10 cellular contexts compared by ENCODE assay signal in the genomic region with DNA sequence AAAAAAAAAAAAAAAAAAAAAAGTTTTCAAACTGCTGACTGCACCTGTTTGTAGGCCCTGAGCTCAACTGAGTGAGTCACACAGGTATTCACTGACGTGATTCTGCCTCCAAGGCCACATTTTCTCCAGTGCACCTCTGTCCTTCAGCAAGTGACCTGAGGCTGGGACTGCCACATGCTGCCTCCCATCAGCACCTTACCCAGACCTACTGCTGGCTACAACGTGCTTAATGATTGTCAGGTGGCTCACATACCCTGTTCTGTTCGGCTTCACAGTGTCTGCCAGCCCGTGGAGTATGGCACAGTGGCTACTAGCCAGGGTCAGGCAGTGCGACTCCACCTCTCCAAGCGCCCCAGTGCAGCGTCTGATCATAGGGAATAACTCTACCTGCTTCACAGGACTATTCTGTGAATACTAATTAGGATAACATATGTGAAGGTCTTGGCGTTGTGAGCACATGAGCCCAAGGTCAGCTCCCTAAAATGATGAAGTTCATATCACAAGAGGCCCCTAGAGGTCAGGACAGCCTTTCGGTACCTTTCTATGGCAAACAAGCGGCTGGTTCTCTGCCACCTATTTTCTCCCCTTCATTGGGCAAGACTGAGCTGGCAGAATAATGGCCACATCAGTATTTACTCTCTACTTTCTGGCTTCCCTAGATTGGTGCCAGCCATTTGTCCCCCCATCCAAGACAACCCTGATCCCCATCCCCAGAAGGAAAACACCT. TPM values are rescaled to one million over a fixed set of nuclear protein-coding genes. Genes with fewer than 3 reads are reported as not detected.
DNase-seq lines count a peak whose midpoint lies in the region; ATAC-seq and TF ChIP-seq lines count a peak whose summit lies in the region.
"Had no signal": no experiment of that assay in that cellular context is flagged by ENCODE, and none has a peak within 500 bp of the region (broad histone marks: within the 10 kb centered on the region; RNA-seq: fewer than 3 reads in every experiment).

No MANE protein-coding gene starts in this region.

- H3K9me3 ChIP-seq in mucosa of stomach (ENCODE audit: control insufficient read depth, low read length), result no peaks in the 10 kb centered on the region
- H3K9me3 ChIP-seq: neutrophil, SJSA1 had no signal

- DNase-seq in Daoy (ENCODE audit: low read depth) (peak; percentile 35), NCI-H1092 (lab: John Stamatoyannopoulos, UW) (peak; percentile 29), astrocyte of the cerebellum (ENCODE audit: low read depth) (no peak), posterior vena cava (ENCODE audit: low spot score) (no peak), GOT3 (lab: John Stamatoyannopoulos, UW) (no peak)

- peak; percentile 5 for TF ChIP-seq CTCF in astrocyte of the cerebellum (IDR thresholded peaks at IDR 0.05; ENCODE audit: low read depth, low read length, missing control alignments)

- H3K4me3 ChIP-seq in astrocyte of the cerebellum (ENCODE audit: low read depth, low read length) (no peak overlapping the region), mucosa of stomach (ENCODE audit: low read length) (no peak overlapping the region)
- H3K4me3 ChIP-seq: SJSA1 had no signal

- peaks cover 50% of the 10 kb centered on the region for H3K4me1 ChIP-seq in mucosa of stomach (ENCODE audit: control insufficient read depth, insufficient read depth, low read length)

- intact Hi-C loops in posterior vena cava (cut with DNase I), result no loop called here

- no peaks in the 10 kb centered on the region for H3K27me3 ChIP-seq in mucosa of stomach (ENCODE audit: control insufficient read depth, insufficient read depth, low read length)
- H3K27me3 ChIP-seq: neutrophil, SJSA1 had no signal

- H3K9ac ChIP-seq in mucosa of stomach (ENCODE audit: low read length), result peak overlapping the region; percentile 38

- in situ Hi-C loops in astrocyte of the cerebellum (cut with HindIII; ENCODE audit: low sequenced_read_pairs), result no loop called here

- H3K36me3 ChIP-seq in mucosa of stomach (ENCODE audit: control insufficient read depth, insufficient read depth, low read length), result no peaks in the 10 kb centered on the region
- H3K36me3 ChIP-seq: neutrophil, SJSA1 had no signal

- ATAC-seq in GM18867 (IDR thresholded peaks at IDR 0.05; ENCODE audit: unreplicated experiment) (no peak), GM18858 (IDR thresholded peaks at IDR 0.05; ENCODE audit: unreplicated experiment) (no peak)

RNA-seq across cellular contexts. Expression of a gene that starts 28.1 kb away (rescaled TPM):
- 0.27 and 0.40 TPM in 2 replicates for total RNA-seq in Daoy (2014; rRNA removed; shearing (Covaris generic))
- 10 to 100 TPM; 10.6 to 11.2 TPM for total RNA-seq in posterior vena cava

Comparison
In these comparisons a context has a peak if more than half of its experiments do, and no peak if none do; other contexts are left out.
1. DNase-seq: peak in Daoy (single experiment) and NCI-H1092 (single experiment); none in astrocyte of the cerebellum (single experiment), posterior vena cava (single experiment) and GOT3 (single experiment).